ENCODE assay signal across 1 cellular context in the genomic region with DNA sequence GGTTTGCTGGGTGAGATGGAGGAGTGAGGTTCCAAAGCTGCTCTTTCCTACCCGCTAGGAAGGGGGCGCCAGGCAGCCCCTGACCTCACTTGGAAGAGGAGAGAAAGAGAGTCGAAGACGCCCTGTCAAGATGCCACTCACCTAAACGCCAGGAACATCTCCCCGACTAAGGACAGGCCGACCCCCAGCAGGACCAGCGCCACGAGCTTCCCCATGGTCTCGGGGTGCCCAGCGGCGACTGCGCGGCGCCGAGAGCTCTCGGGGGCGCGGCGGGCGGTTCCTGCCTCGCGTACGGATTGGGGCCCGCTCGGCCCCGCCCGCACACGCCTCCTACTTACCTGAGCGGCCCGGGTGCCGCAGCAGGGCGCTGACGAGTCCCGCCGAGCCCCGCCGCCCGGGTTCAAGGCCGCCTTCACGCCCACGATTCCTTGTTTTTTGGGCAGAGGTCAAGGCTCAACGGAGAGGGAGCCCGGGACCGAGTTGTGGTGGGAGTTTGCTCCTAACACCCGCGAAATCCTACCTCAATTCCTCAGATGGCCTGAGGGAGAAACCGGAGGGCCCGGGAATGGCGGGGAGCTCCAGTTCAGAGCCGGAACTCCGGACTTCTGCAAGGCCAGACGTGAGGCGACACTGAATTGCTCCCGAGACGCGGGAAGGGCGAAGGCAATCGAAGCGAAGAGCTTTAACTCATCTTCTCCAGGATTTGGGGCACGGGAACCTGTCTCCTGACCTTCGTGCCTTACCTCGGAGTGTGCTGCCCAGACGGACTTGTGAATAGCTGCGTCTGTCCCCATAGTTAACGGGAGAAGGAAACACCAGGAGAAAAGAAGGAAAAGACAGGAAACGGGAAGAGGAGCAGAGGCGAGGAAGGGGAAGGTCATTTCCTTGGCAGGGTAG.
A peak's percentile ranks its signal among the peaks of the same experiment; 100 is the strongest.
TF ChIP-seq lines count a peak whose summit lies in the region.

A gene (minus strand): TSS at position 240 of the 897 bp plus-strand sequence. CDS start 25 bp downstream, at position 215.

TF ChIP-seq in HepG2, 621 proteins besides CTCF, POLR2A, EP300 and RAD21 (continued from another document and continues in another):
- TF ChIP-seq KDM3A (CRISPR knock-in tag; IDR thresholded peaks at IDR 0.05; ENCODE audit: low read depth) (no peak), ZNF296 (CRISPR knock-in tag; conservative IDR thresholded peaks at IDR 0.05) (no peak), EEA1 (CRISPR knock-in tag; IDR thresholded peaks at IDR 0.05; ENCODE audit: borderline replicate concordance) (no peak), STAG1 (CRISPR knock-in tag; IDR thresholded peaks at IDR 0.05) (peak; percentile 45; the same call in 1 of the 2 replicates), ZSCAN31 (CRISPR knock-in tag; IDR thresholded peaks at IDR 0.05; ENCODE audit: low read depth) (peak; percentile 77), CBX2 (IDR thresholded peaks at IDR 0.05; ENCODE audit: low read depth, low read length) (no peak), CBX2 (CRISPR knock-in tag; IDR thresholded peaks at IDR 0.05; ENCODE audit: low read depth) (no peak), SIX4 (CRISPR knock-in tag; IDR thresholded peaks at IDR 0.05) (0 out of 2 replicates have a peak, but pooled peaks have one; percentile 11), ZNF331 (CRISPR knock-in tag; IDR thresholded peaks at IDR 0.05) (no peak), ZNF143 (CRISPR knock-in tag; IDR thresholded peaks at IDR 0.05) (peak; percentile 39; the same call in 1 of the 2 replicates), ESRRA (CRISPR knock-in tag; IDR thresholded peaks at IDR 0.05; ENCODE audit: low read depth) (0 out of 2 replicates have a peak, but pooled peaks have one; percentile 29), ZNF547 (CRISPR knock-in tag; IDR thresholded peaks at IDR 0.05) (0 out of 2 replicates have a peak, but pooled peaks have one; percentile 53), U2AF2 (IDR thresholded peaks at IDR 0.05; ENCODE audit: low read depth, low read length) (no peak), GLI4 (CRISPR knock-in tag; IDR thresholded peaks at IDR 0.05; ENCODE audit: borderline replicate concordance) (no peak), ZBTB38 (CRISPR knock-in tag; IDR thresholded peaks at IDR 0.05) (no peak), ZNF607 (CRISPR knock-in tag; IDR thresholded peaks at IDR 0.05; ENCODE audit: borderline replicate concordance) (no peak), SOX6 (IDR thresholded peaks at IDR 0.05) (no peak), SOX6 (CRISPR knock-in tag; IDR thresholded peaks at IDR 0.05) (peak; percentile 68), SSRP1 (CRISPR knock-in tag; IDR thresholded peaks at IDR 0.05) (0 out of 2 replicates have a peak, but pooled peaks have one; percentile 61), ZNF816 (CRISPR knock-in tag; IDR thresholded peaks at IDR 0.05; ENCODE audit: borderline replicate concordance) (no peak), GATAD2A (CRISPR knock-in tag; IDR thresholded peaks at IDR 0.05) (no peak; the same call in 1 of the 2 replicates), ADNP (CRISPR knock-in tag; IDR thresholded peaks at IDR 0.05) (no peak), EHMT2 (IDR thresholded peaks at IDR 0.05; ENCODE audit: borderline replicate concordance, low read depth, low read length) (no peak), ZNF556 (CRISPR knock-in tag; IDR thresholded peaks at IDR 0.05; ENCODE audit: borderline replicate concordance) (peak; percentile 54; the same call in 1 of the 2 replicates), ZNF598 (CRISPR knock-in tag; IDR thresholded peaks at IDR 0.05; ENCODE audit: borderline replicate concordance) (0 out of 2 replicates have a peak, but pooled peaks have one; percentile 54), SALL2 (CRISPR knock-in tag; IDR thresholded peaks at IDR 0.05) (peak; percentile 85), XBP1 (CRISPR knock-in tag; IDR thresholded peaks at IDR 0.05) (no peak), RBFOX2 (IDR thresholded peaks at IDR 0.05; ENCODE audit: low read depth, low read length) (peak; percentile 85), ZC3H4 (CRISPR knock-in tag; IDR thresholded peaks at IDR 0.05; ENCODE audit: borderline replicate concordance) (no peak), NPAS2 (CRISPR knock-in tag; IDR thresholded peaks at IDR 0.05; ENCODE audit: borderline replicate concordance) (no peak), FOXO1 (CRISPR knock-in tag; IDR thresholded peaks at IDR 0.05) (0 out of 2 replicates have a peak, but pooled peaks have one; percentile 13), RXRB (CRISPR knock-in tag; IDR thresholded peaks at IDR 0.05; ENCODE audit: borderline replicate concordance) (no peak; the same call in none of the 2 replicates), IKZF1 (IDR thresholded peaks at IDR 0.05) (no peak), ZFP36L2 (CRISPR knock-in tag; IDR thresholded peaks at IDR 0.05) (no peak), ZNF207 (IDR thresholded peaks at IDR 0.05; ENCODE audit: borderline replicate concordance) (no peak), ZFX (CRISPR knock-in tag; IDR thresholded peaks at IDR 0.05; ENCODE audit: low read depth) (peak; percentile 90), GZF1 (CRISPR knock-in tag; IDR thresholded peaks at IDR 0.05) (no peak), RBAK (CRISPR knock-in tag; IDR thresholded peaks at IDR 0.05) (no peak), SMAD1 (CRISPR knock-in tag; IDR thresholded peaks at IDR 0.05; ENCODE audit: borderline replicate concordance, low read depth) (0 out of 2 replicates have a peak, but pooled peaks have one; percentile 23), SUZ12 (IDR thresholded peaks at IDR 0.05; ENCODE audit: low read depth, low read length) (no peak)
- TF ChIP-seq, protein P1, sequence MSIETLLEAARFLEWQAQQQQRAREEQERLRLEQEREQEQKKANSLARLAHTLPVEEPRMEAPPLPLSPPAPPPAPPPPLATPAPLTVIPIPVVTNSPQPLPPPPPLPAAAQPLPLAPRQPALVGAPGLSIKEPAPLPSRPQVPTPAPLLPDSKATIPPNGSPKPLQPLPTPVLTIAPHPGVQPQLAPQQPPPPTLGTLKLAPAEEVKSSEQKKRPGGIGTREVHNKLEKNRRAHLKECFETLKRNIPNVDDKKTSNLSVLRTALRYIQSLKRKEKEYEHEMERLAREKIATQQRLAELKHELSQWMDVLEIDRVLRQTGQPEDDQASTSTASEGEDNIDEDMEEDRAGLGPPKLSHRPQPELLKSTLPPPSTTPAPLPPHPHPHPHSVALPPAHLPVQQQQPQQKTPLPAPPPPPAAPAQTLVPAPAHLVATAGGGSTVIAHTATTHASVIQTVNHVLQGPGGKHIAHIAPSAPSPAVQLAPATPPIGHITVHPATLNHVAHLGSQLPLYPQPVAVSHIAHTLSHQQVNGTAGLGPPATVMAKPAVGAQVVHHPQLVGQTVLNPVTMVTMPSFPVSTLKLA (IDR thresholded peaks at IDR 0.05), result no peak
- TF ChIP-seq, protein P2, sequence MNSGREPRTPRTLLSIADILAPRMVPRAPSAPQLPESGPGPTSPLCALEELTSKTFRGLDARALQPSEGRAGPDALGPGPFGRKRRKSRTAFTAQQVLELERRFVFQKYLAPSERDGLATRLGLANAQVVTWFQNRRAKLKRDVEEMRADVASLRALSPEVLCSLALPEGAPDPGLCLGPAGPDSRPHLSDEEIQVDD (CRISPR knock-in tag; IDR thresholded peaks at IDR 0.05; ENCODE audit: borderline replicate concordance), result peak; percentile 48; the same call in 1 of the 2 replicates
- TF ChIP-seq, protein P3, sequence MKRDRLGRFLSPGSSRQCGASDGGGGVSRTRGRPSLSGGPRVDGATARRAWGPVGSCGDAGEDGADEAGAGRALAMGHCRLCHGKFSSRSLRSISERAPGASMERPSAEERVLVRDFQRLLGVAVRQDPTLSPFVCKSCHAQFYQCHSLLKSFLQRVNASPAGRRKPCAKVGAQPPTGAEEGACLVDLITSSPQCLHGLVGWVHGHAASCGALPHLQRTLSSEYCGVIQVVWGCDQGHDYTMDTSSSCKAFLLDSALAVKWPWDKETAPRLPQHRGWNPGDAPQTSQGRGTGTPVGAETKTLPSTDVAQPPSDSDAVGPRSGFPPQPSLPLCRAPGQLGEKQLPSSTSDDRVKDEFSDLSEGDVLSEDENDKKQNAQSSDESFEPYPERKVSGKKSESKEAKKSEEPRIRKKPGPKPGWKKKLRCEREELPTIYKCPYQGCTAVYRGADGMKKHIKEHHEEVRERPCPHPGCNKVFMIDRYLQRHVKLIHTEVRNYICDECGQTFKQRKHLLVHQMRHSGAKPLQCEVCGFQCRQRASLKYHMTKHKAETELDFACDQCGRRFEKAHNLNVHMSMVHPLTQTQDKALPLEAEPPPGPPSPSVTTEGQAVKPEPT (CRISPR knock-in tag; IDR thresholded peaks at IDR 0.05; ENCODE audit: low read depth), result no peak
- TF ChIP-seq, protein P4, sequence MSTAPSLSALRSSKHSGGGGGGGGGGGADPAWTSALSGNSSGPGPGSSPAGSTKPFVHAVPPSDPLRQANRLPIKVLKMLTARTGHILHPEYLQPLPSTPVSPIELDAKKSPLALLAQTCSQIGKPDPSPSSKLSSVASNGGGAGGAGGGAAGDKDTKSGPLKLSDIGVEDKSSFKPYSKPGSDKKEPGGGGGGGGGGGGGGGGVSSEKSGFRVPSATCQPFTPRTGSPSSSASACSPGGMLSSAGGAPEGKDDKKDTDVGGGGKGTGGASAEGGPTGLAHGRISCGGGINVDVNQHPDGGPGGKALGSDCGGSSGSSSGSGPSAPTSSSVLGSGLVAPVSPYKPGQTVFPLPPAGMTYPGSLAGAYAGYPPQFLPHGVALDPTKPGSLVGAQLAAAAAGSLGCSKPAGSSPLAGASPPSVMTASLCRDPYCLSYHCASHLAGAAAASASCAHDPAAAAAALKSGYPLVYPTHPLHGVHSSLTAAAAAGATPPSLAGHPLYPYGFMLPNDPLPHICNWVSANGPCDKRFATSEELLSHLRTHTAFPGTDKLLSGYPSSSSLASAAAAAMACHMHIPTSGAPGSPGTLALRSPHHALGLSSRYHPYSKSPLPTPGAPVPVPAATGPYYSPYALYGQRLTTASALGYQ (CRISPR knock-in tag; IDR thresholded peaks at IDR 0.05), result peak; percentile 70; the same call in 1 of the 2 replicates
- TF ChIP-seq, protein P5, sequence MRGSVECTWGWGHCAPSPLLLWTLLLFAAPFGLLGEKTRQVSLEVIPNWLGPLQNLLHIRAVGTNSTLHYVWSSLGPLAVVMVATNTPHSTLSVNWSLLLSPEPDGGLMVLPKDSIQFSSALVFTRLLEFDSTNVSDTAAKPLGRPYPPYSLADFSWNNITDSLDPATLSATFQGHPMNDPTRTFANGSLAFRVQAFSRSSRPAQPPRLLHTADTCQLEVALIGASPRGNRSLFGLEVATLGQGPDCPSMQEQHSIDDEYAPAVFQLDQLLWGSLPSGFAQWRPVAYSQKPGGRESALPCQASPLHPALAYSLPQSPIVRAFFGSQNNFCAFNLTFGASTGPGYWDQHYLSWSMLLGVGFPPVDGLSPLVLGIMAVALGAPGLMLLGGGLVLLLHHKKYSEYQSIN (CRISPR knock-in tag; IDR thresholded peaks at IDR 0.05; ENCODE audit: borderline replicate concordance), result no peak
- TF ChIP-seq, protein P6, sequence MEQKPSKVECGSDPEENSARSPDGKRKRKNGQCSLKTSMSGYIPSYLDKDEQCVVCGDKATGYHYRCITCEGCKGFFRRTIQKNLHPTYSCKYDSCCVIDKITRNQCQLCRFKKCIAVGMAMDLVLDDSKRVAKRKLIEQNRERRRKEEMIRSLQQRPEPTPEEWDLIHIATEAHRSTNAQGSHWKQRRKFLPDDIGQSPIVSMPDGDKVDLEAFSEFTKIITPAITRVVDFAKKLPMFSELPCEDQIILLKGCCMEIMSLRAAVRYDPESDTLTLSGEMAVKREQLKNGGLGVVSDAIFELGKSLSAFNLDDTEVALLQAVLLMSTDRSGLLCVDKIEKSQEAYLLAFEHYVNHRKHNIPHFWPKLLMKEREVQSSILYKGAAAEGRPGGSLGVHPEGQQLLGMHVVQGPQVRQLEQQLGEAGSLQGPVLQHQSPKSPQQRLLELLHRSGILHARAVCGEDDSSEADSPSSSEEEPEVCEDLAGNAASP (CRISPR knock-in tag; IDR thresholded peaks at IDR 0.05; ENCODE audit: borderline replicate concordance), result peak; percentile 40; the same call in 1 of the 2 replicates
- TF ChIP-seq, protein P7, sequence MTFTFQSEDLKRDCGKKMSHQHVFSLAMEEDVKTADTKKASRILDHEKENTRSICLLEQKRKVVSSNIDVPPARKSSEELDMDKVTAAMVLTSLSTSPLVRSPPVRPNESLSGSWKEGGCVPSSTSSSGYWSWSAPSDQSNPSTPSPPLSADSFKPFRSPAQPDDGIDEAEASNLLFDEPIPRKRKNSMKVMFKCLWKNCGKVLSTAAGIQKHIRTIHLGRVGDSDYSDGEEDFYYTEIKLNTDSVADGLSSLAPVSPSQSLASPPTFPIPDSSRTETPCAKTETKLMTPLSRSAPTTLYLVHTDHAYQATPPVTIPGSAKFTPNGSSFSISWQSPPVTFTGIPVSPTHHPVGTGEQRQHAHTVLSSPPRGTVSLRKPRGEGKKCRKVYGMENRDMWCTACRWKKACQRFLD (CRISPR knock-in tag; IDR thresholded peaks at IDR 0.05; ENCODE audit: borderline replicate concordance), result no peak
- TF ChIP-seq, protein P8, sequence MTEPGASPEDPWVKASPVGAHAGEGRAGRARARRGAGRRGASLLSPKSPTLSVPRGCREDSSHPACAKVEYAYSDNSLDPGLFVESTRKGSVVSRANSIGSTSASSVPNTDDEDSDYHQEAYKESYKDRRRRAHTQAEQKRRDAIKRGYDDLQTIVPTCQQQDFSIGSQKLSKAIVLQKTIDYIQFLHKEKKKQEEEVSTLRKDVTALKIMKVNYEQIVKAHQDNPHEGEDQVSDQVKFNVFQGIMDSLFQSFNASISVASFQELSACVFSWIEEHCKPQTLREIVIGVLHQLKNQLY (CRISPR knock-in tag; IDR thresholded peaks at IDR 0.05), result no peak
- TF ChIP-seq, protein P9, sequence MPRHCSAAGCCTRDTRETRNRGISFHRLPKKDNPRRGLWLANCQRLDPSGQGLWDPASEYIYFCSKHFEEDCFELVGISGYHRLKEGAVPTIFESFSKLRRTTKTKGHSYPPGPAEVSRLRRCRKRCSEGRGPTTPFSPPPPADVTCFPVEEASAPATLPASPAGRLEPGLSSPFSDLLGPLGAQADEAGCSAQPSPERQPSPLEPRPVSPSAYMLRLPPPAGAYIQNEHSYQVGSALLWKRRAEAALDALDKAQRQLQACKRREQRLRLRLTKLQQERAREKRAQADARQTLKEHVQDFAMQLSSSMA (CRISPR knock-in tag; IDR thresholded peaks at IDR 0.05), result peak; percentile 90; the same call in 1 of the 2 replicates
- TF ChIP-seq, protein P10, sequence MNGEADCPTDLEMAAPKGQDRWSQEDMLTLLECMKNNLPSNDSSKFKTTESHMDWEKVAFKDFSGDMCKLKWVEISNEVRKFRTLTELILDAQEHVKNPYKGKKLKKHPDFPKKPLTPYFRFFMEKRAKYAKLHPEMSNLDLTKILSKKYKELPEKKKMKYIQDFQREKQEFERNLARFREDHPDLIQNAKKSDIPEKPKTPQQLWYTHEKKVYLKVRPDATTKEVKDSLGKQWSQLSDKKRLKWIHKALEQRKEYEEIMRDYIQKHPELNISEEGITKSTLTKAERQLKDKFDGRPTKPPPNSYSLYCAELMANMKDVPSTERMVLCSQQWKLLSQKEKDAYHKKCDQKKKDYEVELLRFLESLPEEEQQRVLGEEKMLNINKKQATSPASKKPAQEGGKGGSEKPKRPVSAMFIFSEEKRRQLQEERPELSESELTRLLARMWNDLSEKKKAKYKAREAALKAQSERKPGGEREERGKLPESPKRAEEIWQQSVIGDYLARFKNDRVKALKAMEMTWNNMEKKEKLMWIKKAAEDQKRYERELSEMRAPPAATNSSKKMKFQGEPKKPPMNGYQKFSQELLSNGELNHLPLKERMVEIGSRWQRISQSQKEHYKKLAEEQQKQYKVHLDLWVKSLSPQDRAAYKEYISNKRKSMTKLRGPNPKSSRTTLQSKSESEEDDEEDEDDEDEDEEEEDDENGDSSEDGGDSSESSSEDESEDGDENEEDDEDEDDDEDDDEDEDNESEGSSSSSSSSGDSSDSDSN (CRISPR knock-in tag; IDR thresholded peaks at IDR 0.05), result peak; percentile 72; the same call in 1 of the 2 replicates
- TF ChIP-seq, protein P11, sequence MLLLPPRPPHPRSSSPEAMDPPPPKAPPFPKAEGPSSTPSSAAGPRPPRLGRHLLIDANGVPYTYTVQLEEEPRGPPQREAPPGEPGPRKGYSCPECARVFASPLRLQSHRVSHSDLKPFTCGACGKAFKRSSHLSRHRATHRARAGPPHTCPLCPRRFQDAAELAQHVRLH (CRISPR knock-in tag; IDR thresholded peaks at IDR 0.05; ENCODE audit: borderline replicate concordance, low read depth), result 0 out of 2 replicates have a peak, but pooled peaks have one; percentile 38
